21 cellular contexts compared by ENCODE assay signal in the genomic region with DNA sequence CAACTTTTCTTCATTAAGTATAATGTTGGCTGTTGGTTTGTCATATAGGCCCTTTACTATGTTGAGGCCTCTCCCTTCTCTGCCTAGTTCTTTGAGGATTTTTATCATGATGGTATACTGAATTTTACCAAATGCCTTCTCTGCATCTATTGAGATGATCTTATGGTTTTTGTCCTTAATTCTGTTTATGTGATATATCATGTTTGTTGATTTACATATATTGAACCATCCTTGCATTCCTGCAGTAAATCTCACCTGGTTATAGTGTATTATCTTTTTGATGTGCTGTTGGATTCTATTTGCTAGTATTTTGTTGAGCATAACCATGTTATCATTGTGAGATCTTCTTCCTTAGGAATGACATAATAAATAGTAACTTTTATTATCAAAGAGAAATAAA.
DNase-seq lines count a peak whose midpoint lies in the region; ATAC-seq and TF ChIP-seq lines count a peak whose summit lies in the region.
"Had no signal": no experiment of that assay in that cellular context is flagged by ENCODE, and none has a peak within 500 bp of the region (broad histone marks: within the 10 kb centered on the region; RNA-seq: fewer than 3 reads in every experiment).

No MANE protein-coding gene starts in this region.

- no peak overlapping the region for H3K4me3 ChIP-seq in SK-N-SH (ENCODE audit: low read depth in 2 of 2, low read length in 1 of 2)
- H3K4me3 ChIP-seq in fibroblast of mammary gland (ENCODE audit: control insufficient read depth, low read depth, low read length): no peak overlapping the region
- H3K4me3 ChIP-seq in uterus: no peak overlapping the region
- H3K4me3 ChIP-seq: BLaER1 treated with 17β-estradiol and CSF1 and Interleukin-3, amounts not matched to agents 10 nM and 100 nM had no signal

- H3K9me3 ChIP-seq in SK-N-SH (peaks cover 14% of the 10 kb centered on the region; the same call in 1 of the 2 replicates), uterus (no peaks in the 10 kb centered on the region)

- no peak for ATAC-seq in SK-N-SH treated with all-trans-retinoic acid at 6 μM for 48 hours
- no peak for ATAC-seq in GM19023 (IDR thresholded peaks at IDR 0.05; ENCODE audit: unreplicated experiment)
- ATAC-seq: CD8-positive, alpha-beta T cell; T-cell had no signal

- POLR2A ChIA-PET in SK-N-SH (lab: Yijun Ruan, JAX): no interaction called here

- H3F3A ChIP-seq in SK-N-SH (replicated peaks; ENCODE audit: insufficient read depth): no peaks in the 10 kb centered on the region

- no peaks in the 10 kb centered on the region for H3K79me2 ChIP-seq in SK-N-SH (ENCODE audit: insufficient read depth)

- intact Hi-C loops in uterus (cut with DNase I; ENCODE audit: low total_unique reads): no loop called here

- H3K9ac ChIP-seq in SK-N-SH: no peak overlapping the region
- H3K9ac ChIP-seq: BLaER1 treated with 17β-estradiol and CSF1 and Interleukin-3, amounts not matched to agents 10 nM and 100 nM had no signal

- H3K4me2 ChIP-seq in SK-N-SH: no peak overlapping the region
- H3K4me2 ChIP-seq: BLaER1 treated with 17β-estradiol and CSF1 and Interleukin-3, amounts not matched to agents 10 nM and 100 nM had no signal

- TF ChIP-seq EP300 in SK-N-SH (IDR thresholded peaks at IDR 0.05; ENCODE audit: borderline replicate concordance in 1 of 2, low read depth in 1 of 2, low read length in 1 of 2): no peak

- no peaks in the 10 kb centered on the region for H3K4me1 ChIP-seq in SK-N-SH (ENCODE audit: control insufficient read depth in 1 of 2, insufficient read depth in 2 of 2, low read depth in 1 of 2, low read length in 1 of 2)
- H3K4me1 ChIP-seq in uterus: no peaks in the 10 kb centered on the region
- H3K4me1 ChIP-seq: BLaER1 treated with 17β-estradiol and CSF1 and Interleukin-3, amounts not matched to agents 10 nM and 100 nM had no signal

- TF ChIP-seq RAD21 in SK-N-SH (IDR thresholded peaks at IDR 0.05; ENCODE audit: low read length): no peak

- no peak for DNase-seq in SK-N-SH
- DNase-seq in amniotic epithelial cell (ENCODE audit: low read depth): peak; percentile 14
- peak; percentile 13 for DNase-seq in fibroblast of mammary gland (ENCODE audit: low read depth)
- peak; percentile 2 for DNase-seq in renal cortical epithelial cell (ENCODE audit: low read depth)
- DNase-seq in uterus: no peak
- no peak for DNase-seq in SKM-1 (lab: John Stamatoyannopoulos, UW; ENCODE audit: unreplicated experiment)
- DNase-seq: CD8-positive, alpha-beta T cell; DND-41; GDM1; KBM-7; NCI-H1048; NCI-H1436; NCI-H2029; NCI-H510A; NCI-H748 treated with DMSO at 0.1 percent for 48 hours; NK-92 treated with Interleukin-12 subunit alpha and Interleukin-12 subunit beta, amount 100 ng/mL, for 24 hours; Right ventricle myocardium superior; T-cell had no signal

- H3K27ac ChIP-seq in SK-N-SH (ENCODE audit: low read depth in 2 of 2, low read length in 1 of 2): no peak overlapping the region
- H3K27ac ChIP-seq in uterus: no peak overlapping the region
- H3K27ac ChIP-seq: BLaER1 treated with 17β-estradiol and CSF1 and Interleukin-3, amounts not matched to agents 10 nM and 100 nM had no signal

- no peak overlapping the region for H2AFZ ChIP-seq in SK-N-SH (ENCODE audit: low read depth)

- peaks cover 0 to 4% of the 10 kb centered on the region in 2 experiments for H3K36me3 ChIP-seq in SK-N-SH (replicated peaks in 1 of 2; ENCODE audit: control insufficient read depth in 1 of 2, insufficient read depth in 2 of 2, low read length in 1 of 2)
- H3K36me3 ChIP-seq in uterus: no peaks in the 10 kb centered on the region
- H3K36me3 ChIP-seq: BLaER1 treated with 17β-estradiol and CSF1 and Interleukin-3, amounts not matched to agents 10 nM and 100 nM had no signal

- H3K9me2 ChIP-seq in SK-N-SH: no peaks in the 10 kb centered on the region

- TF ChIP-seq CTCF in SK-N-SH (IDR thresholded peaks at IDR 0.05) (no peak), fibroblast of mammary gland (conservative IDR thresholded peaks at IDR 0.05; ENCODE audit: control insufficient read depth, insufficient read depth, low read depth, low read length) (no peak), uterus (IDR thresholded peaks at IDR 0.05) (no peak)

- TF ChIP-seq POLR2A in uterus (IDR thresholded peaks at IDR 0.05): no peak

- no peaks in the 10 kb centered on the region for H3K27me3 ChIP-seq in SK-N-SH (ENCODE audit: insufficient read depth)
- no peaks in the 10 kb centered on the region for H3K27me3 ChIP-seq in uterus
- H3K27me3 ChIP-seq: BLaER1 treated with 17β-estradiol and CSF1 and Interleukin-3, amounts not matched to agents 10 nM and 100 nM had no signal

- H4K20me1 ChIP-seq in SK-N-SH (ENCODE audit: insufficient read depth): no peaks in the 10 kb centered on the region
- H4K20me1 ChIP-seq: BLaER1 treated with 17β-estradiol and CSF1 and Interleukin-3, amounts not matched to agents 10 nM and 100 nM had no signal

- CTCF ChIA-PET in SK-N-SH (lab: Yijun Ruan, JAX): no interaction called here

TF ChIP-seq in SK-N-SH treated with all-trans-retinoic acid at 6 μM for 48 hours, 23 proteins besides CTCF, POLR2A, EP300 and RAD21:
- TF ChIP-seq ZNF8 (CRISPR knock-in tag; IDR thresholded peaks at IDR 0.05) (peak; percentile 68), ZC3H10 (CRISPR knock-in tag; IDR thresholded peaks at IDR 0.05) (no peak)

TF ChIP-seq in SK-N-SH, 30 proteins besides CTCF, POLR2A, EP300 and RAD21:
- no peak for TF ChIP-seq NRF1 (IDR thresholded peaks at IDR 0.05; ENCODE audit: low read depth, low read length)

Comparison
In these comparisons a context has a peak if more than half of its experiments do, and no peak if none do; other contexts are left out.
1. DNase-seq: peak in amniotic epithelial cell (single experiment), fibroblast of mammary gland (single experiment) and renal cortical epithelial cell (single experiment); none in SK-N-SH (single experiment), uterus (0 of 2) and SKM-1 (single experiment).